ENCODE assay signal across 13 cellular contexts in genomic region chr11:66011785-66012303, GRCh38. TPM values are rescaled to one million over a fixed set of nuclear protein-coding genes. Genes with fewer than 3 reads are reported as not detected.
DNase-seq lines count a peak whose midpoint lies in the region; ATAC-seq, FAIRE-seq and TF ChIP-seq lines count a peak whose summit lies in the region.
"Had no signal": no experiment of that assay in that cellular context is flagged by ENCODE, and none has a peak within 500 bp of the region (broad histone marks: within the 10 kb centered on the region; RNA-seq: fewer than 3 reads in every experiment).

A gene with protein sequence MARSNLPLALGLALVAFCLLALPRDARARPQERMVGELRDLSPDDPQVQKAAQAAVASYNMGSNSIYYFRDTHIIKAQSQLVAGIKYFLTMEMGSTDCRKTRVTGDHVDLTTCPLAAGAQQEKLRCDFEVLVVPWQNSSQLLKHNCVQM (plus strand): TSS chr11:66012008. CDS start chr11:66012045, 37 bp downstream.

- H4K20me1 ChIP-seq in HCT116 (ENCODE audit: insufficient read depth) (no peaks in the 10 kb centered on the region), endothelial cell of umbilical vein (replicated peaks; ENCODE audit: control insufficient read depth, extremely low read depth, insufficient read depth, low read length) (no peaks in the 10 kb centered on the region)

- peak within 1 kb of the TSS; percentile 74 for H3K9ac ChIP-seq in HCT116 (ENCODE audit: low read length)
- H3K9ac ChIP-seq in endothelial cell of umbilical vein (replicated peaks; ENCODE audit: extremely low read depth, insufficient read depth, low read length): no peak within 1 kb of the TSS
- peak within 1 kb of the TSS; percentile 75 for H3K9ac ChIP-seq in neuronal stem cell (ENCODE audit: low read depth, low read length, poor library complexity)

- peak within 1 kb of the TSS; percentile 72 for H3K4me2 ChIP-seq in HCT116 (ENCODE audit: low read length)
- H3K4me2 ChIP-seq in endothelial cell of umbilical vein (ENCODE audit: insufficient read depth, low read length): no peak within 1 kb of the TSS
- H3K4me2 ChIP-seq in neuronal stem cell (ENCODE audit: insufficient read depth, low read length, poor library complexity, severe bottlenecking): peak within 1 kb of the TSS; percentile 0

- POLR2A ChIA-PET in HCT116 (lab: Charles Lee) (interaction anchor here (0.6 to 2.6 kb wide), 5 partner anchors 9 to 291 kb away, joined by 3 to 17 read pairs (median 4); partner anchors contain the start of genes BANF1, EIF1AD, RNASEH2C and SF3B2), endothelial cell of umbilical vein (lab: Charles Lee) (interaction anchor here (0.6 kb wide), 1 partner anchor 115 kb away, joined by 4 read pairs; no protein-coding TSS in a partner anchor)

- H3K23ac ChIP-seq in neuronal stem cell (ENCODE audit: low read depth, low read length, poor library complexity): peak within 1 kb of the TSS; percentile 49

- H3K9me3 Mint-ChIP-seq in CD14-positive monocyte: peaks cover 0 to 5% (median 2%) of the 10 kb centered on the region in 7 donors

- WGBS in neuronal stem cell (ENCODE audit: extremely low coverage in 2 of 2, insufficient read length in 2 of 2, insufficient replicate concordance in 1 of 2), 2 donors: no CpG with 5 or more reads among the region's 61 CpGs
- WGBS in spleen, 5 donors: 9 to 25% (median 12%) methylated on average over 29 to 61 of the region's 61 CpGs

- TF ChIP-seq RAD21 in HCT116 (IDR thresholded peaks at IDR 0.05; ENCODE audit: low read depth): no peak

- TF ChIP-seq CTCF in CD14-positive monocyte (IDR thresholded peaks at IDR 0.05): no peak
- no peak for TF ChIP-seq CTCF in HCT116 (IDR thresholded peaks at IDR 0.05 in 2 of 3, conservative IDR thresholded peaks at IDR 0.05 in 1 of 3; ENCODE audit: borderline replicate concordance in 1 of 3, insufficient read depth in 1 of 3, low read depth in 2 of 3, low read length in 2 of 3)
- TF ChIP-seq CTCF in endothelial cell of umbilical vein (IDR thresholded peaks at IDR 0.05; ENCODE audit: extremely low read depth in 1 of 2, insufficient read depth in 1 of 2, low read depth in 1 of 2, low read length in 2 of 2): no peak
- TF ChIP-seq CTCF in spleen (IDR thresholded peaks at IDR 0.05 in 8 of 11, conservative IDR thresholded peaks at IDR 0.05 in 3 of 11): no peak

- peaks cover 5 to 11% of the 10 kb centered on the region in 2 donors for H3K36me3 Mint-ChIP-seq in CD14-positive monocyte

- no peak within 1 kb of the TSS for H3K4ac ChIP-seq in neuronal stem cell (ENCODE audit: low read length)

- H2BK120ac ChIP-seq in neuronal stem cell (ENCODE audit: low read depth, low read length): no peak within 1 kb of the TSS

- H2AK5ac ChIP-seq in neuronal stem cell (ENCODE audit: low read depth, low read length): no peak within 1 kb of the TSS

- BruUV-seq in HCT116 (replicated peaks; lab: Mats Ljungman, UMichigan): no TSS peak
- BruUV-seq in endothelial cell of umbilical vein (replicated peaks; lab: Mats Ljungman, UMichigan): no TSS peak

- H2BK12ac ChIP-seq in neuronal stem cell (ENCODE audit: low read length): no peak within 1 kb of the TSS

- ATAC-seq in HCT116: peak; percentile 16
- no peak for ATAC-seq in HG02759 (IDR thresholded peaks at IDR 0.05; ENCODE audit: unreplicated experiment)

- RAD21 ChIA-PET in HCT116 (lab: Charles Lee; ENCODE audit: low non-redundant PET in 1 of 2, low total read pairs in 2 of 2, uncharacterized antibody in 2 of 2, unreplicated experiment in 2 of 2): no interaction called here

- H3K9me1 ChIP-seq in endothelial cell of umbilical vein (replicated peaks; ENCODE audit: control insufficient read depth, extremely low read depth, insufficient read depth, low read length): no peaks in the 10 kb centered on the region

- H3K36me3 ChIP-seq in HCT116 (ENCODE audit: control insufficient read depth in 1 of 2, insufficient read depth in 2 of 2, low read length in 2 of 2) (no peaks in the 10 kb centered on the region), endothelial cell of umbilical vein (ENCODE audit: control insufficient read depth in 2 of 2, extremely low read depth in 1 of 2, insufficient read depth in 2 of 2, low read length in 2 of 2) (no peaks in the 10 kb centered on the region), neuronal stem cell (replicated peaks in 1 of 2; ENCODE audit: control insufficient read depth in 2 of 2, insufficient read depth in 2 of 2, low read length in 2 of 2) (no peaks in the 10 kb centered on the region), spleen (no peaks in the 10 kb centered on the region)

- H3K14ac ChIP-seq in neuronal stem cell (ENCODE audit: low read length): peak within 1 kb of the TSS; percentile 49

- dilution Hi-C loops in endothelial cell of umbilical vein (cut with MboI; ENCODE audit: extremely low pct_ligation_motif_present, low sequenced_read_pairs): no loop called here

- intact Hi-C loops in CD14-positive monocyte (cut with micrococcal nuclease): no loop called here
- intact Hi-C loops in HCT116 (cut with micrococcal nuclease): loop anchor here (1.0 kb wide), 1 partner anchor 10 kb away; the partner anchor contains the start of genes BANF1 and EIF1AD
- intact Hi-C loops in endothelial cell of umbilical vein (cut with micrococcal nuclease): no loop called here
- intact Hi-C loops in spleen (cut with DNase I; ENCODE audit: low total_unique reads): no loop called here

- H3K9me3 ChIP-seq in HCT116 (ENCODE audit: control insufficient read depth in 1 of 2, insufficient read depth in 1 of 2, low read depth in 1 of 2, low read length in 2 of 2) (no peaks in the 10 kb centered on the region), endothelial cell of umbilical vein (replicated peaks; ENCODE audit: control insufficient read depth, insufficient read depth, low read length) (no peaks in the 10 kb centered on the region), neuronal stem cell (replicated peaks in 1 of 2; ENCODE audit: control insufficient read depth in 2 of 2, insufficient read depth in 1 of 2, low read depth in 1 of 2, low read length in 2 of 2) (peaks cover 0 to 2% of the 10 kb centered on the region in 2 donors), spleen (no peaks in the 10 kb centered on the region)

- H3K4me3 ChIP-seq in HCT116 (replicated peaks in 1 of 2; ENCODE audit: low read depth in 1 of 2, low read length in 2 of 2) (peak within 1 kb of the TSS; percentile 44 to 59), endothelial cell of umbilical vein (replicated peaks in 1 of 3; ENCODE audit: insufficient read depth in 1 of 3, low read depth in 1 of 3, low read length in 3 of 3) (no peak within 1 kb of the TSS), neuronal stem cell (ENCODE audit: low read length in 2 of 2) (peak within 1 kb of the TSS in 1 of 2 donors; percentile 65), spleen (peak within 1 kb of the TSS in 2 of 8 donors; percentile 19 to 51)

- peak within 1 kb of the TSS; percentile 71 for H2BK15ac ChIP-seq in neuronal stem cell (ENCODE audit: low read length)

- no peak for TF ChIP-seq POLR2A in HCT116 (IDR thresholded peaks at IDR 0.05; ENCODE audit: borderline replicate concordance, extremely low read depth, insufficient read depth, insufficient read length)
- TF ChIP-seq POLR2A in endothelial cell of umbilical vein (IDR thresholded peaks at IDR 0.05; ENCODE audit: low read depth, low read length): no peak
- TF ChIP-seq POLR2A in spleen (IDR thresholded peaks at IDR 0.05): no peak

- H3K18ac ChIP-seq in neuronal stem cell (ENCODE audit: low read length): peak within 1 kb of the TSS; percentile 83

- H3K27me3 ChIP-seq in HCT116 (ENCODE audit: insufficient read depth, low read length): no peaks in the 10 kb centered on the region
- H3K27me3 ChIP-seq in endothelial cell of umbilical vein (ENCODE audit: control insufficient read depth in 2 of 2, insufficient read depth in 2 of 2, low read length in 2 of 2): peaks cover 2% of the 10 kb centered on the region in 2 experiments
- H3K27me3 ChIP-seq in neuronal stem cell (ENCODE audit: control insufficient read depth in 3 of 3, insufficient read depth in 3 of 3, low read depth in 1 of 3, low read length in 3 of 3): peaks cover 0 to 64% (median 20%) of the 10 kb centered on the region in 3 experiments
- H3K27me3 ChIP-seq in spleen (replicated peaks in 1 of 7): peaks cover 6 to 38% (median 19%) of the 10 kb centered on the region in 7 donors

- peak within 1 kb of the TSS; percentile 32 for H2BK5ac ChIP-seq in neuronal stem cell (ENCODE audit: low read length)

- H3K79me1 ChIP-seq in neuronal stem cell (ENCODE audit: low read depth, low read length): no peaks in the 10 kb centered on the region

- H3K27me3 Mint-ChIP-seq in CD14-positive monocyte (ENCODE audit: low read depth in 3 of 3): peaks cover 22 to 35% (median 34%) of the 10 kb centered on the region in 3 donors

- peaks cover 79 to 100% of the 10 kb centered on the region in 2 experiments for H3K4me1 ChIP-seq in HCT116 (ENCODE audit: control insufficient read depth in 1 of 2, insufficient read depth in 2 of 2, low read length in 2 of 2)
- peaks cover 21% of the 10 kb centered on the region for H3K4me1 ChIP-seq in endothelial cell of umbilical vein (ENCODE audit: control insufficient read depth, extremely low read depth, insufficient read depth, low read length)
- peaks cover 5% of the 10 kb centered on the region in 2 donors for H3K4me1 ChIP-seq in neuronal stem cell (ENCODE audit: control insufficient read depth in 2 of 2, insufficient read depth in 1 of 2, low read depth in 1 of 2, low read length in 2 of 2)
- peaks cover 3 to 27% (median 9%) of the 10 kb centered on the region in 6 donors for H3K4me1 ChIP-seq in spleen

- peak within 1 kb of the TSS; percentile 57 for H4K8ac ChIP-seq in neuronal stem cell (ENCODE audit: low read depth, low read length)

- H3K4me1 Mint-ChIP-seq in CD14-positive monocyte: peaks cover 40% of the 10 kb centered on the region

- CTCF ChIA-PET in HCT116 (lab: Charles Lee) (interaction anchor here (0.7 to 3.2 kb wide), 4 partner anchors 10 to 232 kb away, joined by 5 to 22 read pairs (median 8); partner anchors contain the start of gene FIBP), endothelial cell of umbilical vein (lab: Charles Lee) (interaction anchor here (1.0 to 3.2 kb wide), 4 partner anchors 9 to 123 kb away, joined by 3 to 16 read pairs (median 6); partner anchors contain the start of gene FIBP)

- H3K27ac ChIP-seq in HCT116 (ENCODE audit: low read depth, low read length) (peak within 1 kb of the TSS; percentile 89), endothelial cell of umbilical vein (ENCODE audit: insufficient read depth, low read depth, low read length) (no peak within 1 kb of the TSS), neuronal stem cell (replicated peaks; ENCODE audit: low read length) (no peak within 1 kb of the TSS), spleen (no peak within 1 kb of the TSS)

- DNase-seq in CD14-positive monocyte (ENCODE audit: low spot score) (no peak), HCT116 (ENCODE audit: low read depth, low spot score) (no peak), endothelial cell of umbilical vein (ENCODE audit: low read depth, low spot score) (no peak), neuronal stem cell (ENCODE audit: low spot score) (no peak), putamen (ENCODE audit: low spot score) (no peak), spleen (no peak)
- DNase-seq in activated CD4-positive, alpha-beta T cell treated with anti-CD3 and anti-CD28 coated beads, Interleukin-2, amount 50 U/mL, for 4 hours: no peak
- DNase-seq: stimulated activated CD4-positive, alpha-beta T cell treated with anti-CD3 and anti-CD28 coated beads, Interleukin-15, amount 100 ng/mL, for 24 hours; SW 1271 had no signal

- no peak within 1 kb of the TSS for H4K91ac ChIP-seq in neuronal stem cell (ENCODE audit: low read depth, low read length, poor library complexity)

- H3K4me3 Mint-ChIP-seq in CD14-positive monocyte: peak within 1 kb of the TSS in 1 of 2 donors; percentile 79

- no peak for FAIRE-seq in endothelial cell of umbilical vein (lab: Jason Lieb, UNC)

- peak within 1 kb of the TSS in 5 of 7 donors; percentile 61 to 87 (median 80) for H3K27ac Mint-ChIP-seq in CD14-positive monocyte

- no peak within 1 kb of the TSS for H2AFZ ChIP-seq in HCT116 (ENCODE audit: low read depth, low read length, poor library complexity, severe bottlenecking)
- H2AFZ ChIP-seq in endothelial cell of umbilical vein (ENCODE audit: low read depth, low read length): peak within 1 kb of the TSS; percentile 53
- H2AFZ ChIP-seq in neuronal stem cell (ENCODE audit: low read length): peak within 1 kb of the TSS; percentile 63

- H3K9me2 ChIP-seq in HCT116 (ENCODE audit: insufficient read depth): no peaks in the 10 kb centered on the region

- H3K79me2 ChIP-seq in HCT116 (ENCODE audit: insufficient read depth, low read length) (peaks cover 11% of the 10 kb centered on the region; the same call in 1 of the 2 replicates), endothelial cell of umbilical vein (ENCODE audit: control insufficient read depth, insufficient read depth, low read length) (no peaks in the 10 kb centered on the region)

RNA-seq across cellular contexts. Expression of the gene that starts here (rescaled TPM):
- under 1 TPM in 1 of 2 donors, not detected in 1; 0.41 TPM for polyA plus RNA-seq in CD14-positive monocyte
- total RNA-seq in HCT116 (2021; ENCODE audit: unreplicated experiment): 68.1 TPM
- polyA plus RNA-seq in HCT116 (2012): 218 and 244 TPM in 2 replicates
- total RNA-seq in endothelial cell of umbilical vein: 0.46 and 0.92 TPM in 2 replicates
- polyA plus RNA-seq in endothelial cell of umbilical vein: 2.2 and 2.5 TPM in 2 replicates
- polyA plus RNA-seq in endothelial cell of umbilical vein (2011; cell fraction: cytosol; rRNA removed): 0.74 and 1.1 TPM in 2 replicates
- 0.36 TPM in 1 of 2 replicates, not detected in the other for polyA plus RNA-seq in endothelial cell of umbilical vein (2011; cell fraction: nucleus; rRNA removed)
- polyA plus RNA-seq in endothelial cell of umbilical vein (2012): not detected in 2 replicates
- 0.93 TPM in 1 of 2 replicates, not detected in the other for polyA minus RNA-seq in endothelial cell of umbilical vein
- polyA minus RNA-seq in endothelial cell of umbilical vein (2011; cell fraction: cytosol; rRNA and poly(A)+ RNA removed): not detected
- not detected in 2 replicates for polyA minus RNA-seq in endothelial cell of umbilical vein (2011; cell fraction: nucleus; rRNA and poly(A)+ RNA removed)
- polyA plus RNA-seq in neuronal stem cell (2013, experiment 1 of 2): not detected
- not detected for polyA plus RNA-seq in neuronal stem cell (2013, experiment 2 of 2)
- total RNA-seq in spleen: not detected
- 1 to 10 TPM in 1 of 3 donors, under 1 TPM in 2; 0.76 to 1.4 (median 0.93) TPM for polyA plus RNA-seq in spleen
- total RNA-seq: activated CD8-positive, alpha-beta memory T cell treated with anti-CD3 and anti-CD28 coated beads for 36 hours; mononuclear cell; NCI-H460 had no signal

Comparison
In these comparisons a context has a peak if more than half of its experiments do, and no peak if none do; other contexts are left out.
1. RNA of the gene that starts here (total RNA-seq): 68.1 TPM in HCT116 (single experiment); 0.46 to 0.92 TPM in endothelial cell of umbilical vein and not detected in spleen; every median in the first group is over 10 times any median in the second.
2. H3K4me3 ChIP-seq: peak in HCT116 (2 of 2); none in endothelial cell of umbilical vein (0 of 3).